ENCODE assay signal across 14 cellular contexts in the genomic region with DNA sequence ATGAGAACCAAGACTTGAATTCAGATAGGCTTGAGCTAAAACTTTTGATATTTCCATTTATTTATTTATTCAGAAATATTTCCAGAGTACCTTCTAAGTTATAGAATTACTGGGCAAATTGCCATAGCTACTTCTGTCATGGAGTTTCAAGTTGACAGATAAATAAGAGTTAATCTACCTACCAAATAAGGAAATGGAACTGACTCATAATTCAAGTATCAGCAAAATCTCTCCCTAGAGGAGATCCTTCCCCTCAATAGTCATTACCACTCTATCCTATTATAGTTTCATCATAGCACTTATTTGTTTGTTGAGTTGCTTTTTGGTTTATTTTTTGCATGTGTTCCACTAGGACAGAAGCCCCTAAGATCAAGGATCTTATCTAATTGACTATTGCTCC. TPM values are rescaled to one million over a fixed set of nuclear protein-coding genes. Genes with fewer than 3 reads are reported as not detected.
DNase-seq lines count a peak whose midpoint lies in the region; ATAC-seq lines count a peak whose summit lies in the region.
"Had no signal": no experiment of that assay in that cellular context is flagged by ENCODE, and none has a peak within 500 bp of the region (broad histone marks: within the 10 kb centered on the region; RNA-seq: fewer than 3 reads in every experiment).

No MANE protein-coding gene starts in this region.

- peaks cover 9% of the 10 kb centered on the region for H3K27me3 Mint-ChIP-seq in activated naive CD4-positive, alpha-beta T cell treated with anti-CD3 and anti-CD28 coated beads for 36 hours (ENCODE audit: low read depth)

- no peak overlapping the region for H3K27ac Mint-ChIP-seq in activated naive CD4-positive, alpha-beta T cell treated with anti-CD3 and anti-CD28 coated beads for 36 hours
- H3K27ac Mint-ChIP-seq: activated CD4-positive, alpha-beta memory T cell treated with anti-CD3 and anti-CD28 coated beads, Interleukin-2, amount 10 ng/mL, durations not matched to agents 7 days and 5 days; CD4-positive, alpha-beta T cell; naive B cell had no signal

- ATAC-seq in GM18858 (IDR thresholded peaks at IDR 0.05; ENCODE audit: unreplicated experiment) (peak; percentile 86), GM21529 (IDR thresholded peaks at IDR 0.05; ENCODE audit: unreplicated experiment) (peak; percentile 84), HG03378 (IDR thresholded peaks at IDR 0.05; ENCODE audit: unreplicated experiment) (peak; percentile 90), esophagus mucosa (peak; percentile 42)
- no peak for ATAC-seq in activated CD4-positive, CD25-positive, alpha-beta regulatory T cell treated with anti-CD3 and anti-CD28 coated beads, Interleukin-2, amount 50 U/mL, for 24 hours

- intact Hi-C loops in activated naive CD4-positive, alpha-beta T cell treated with anti-CD3 and anti-CD28 coated beads for 36 hours (cut with micrococcal nuclease) = no loop called here

- H3K4me1 Mint-ChIP-seq in activated naive CD4-positive, alpha-beta T cell treated with anti-CD3 and anti-CD28 coated beads for 36 hours (ENCODE audit: low read depth) = no peaks in the 10 kb centered on the region
- H3K4me1 Mint-ChIP-seq: activated CD4-positive, alpha-beta memory T cell treated with anti-CD3 and anti-CD28 coated beads, Interleukin-2, amount 10 ng/mL, durations not matched to agents 7 days and 5 days had no signal

- CTCF ChIA-PET in activated naive CD4-positive, alpha-beta T cell treated with anti-CD3 and anti-CD28 coated beads for 36 hours (lab: Charles Lee) = no interaction called here

- no peaks in the 10 kb centered on the region for H3K36me3 Mint-ChIP-seq in activated naive CD4-positive, alpha-beta T cell treated with anti-CD3 and anti-CD28 coated beads for 36 hours (ENCODE audit: low read depth)
- H3K36me3 Mint-ChIP-seq: naive B cell had no signal

- no peak overlapping the region for H3K4me3 Mint-ChIP-seq in activated naive CD4-positive, alpha-beta T cell treated with anti-CD3 and anti-CD28 coated beads for 36 hours
- H3K4me3 Mint-ChIP-seq: activated CD4-positive, alpha-beta memory T cell treated with anti-CD3 and anti-CD28 coated beads, Interleukin-2, amount 10 ng/mL, durations not matched to agents 7 days and 5 days; CD4-positive, alpha-beta T cell; naive B cell had no signal

- no peak for DNase-seq in activated naive CD4-positive, alpha-beta T cell treated with anti-CD3 and anti-CD28 coated beads for 36 hours
- DNase-seq in KG1 (lab: John Stamatoyannopoulos, UW) (no peak), NCI-H2029 treated with DMSO at 0.1 percent for 48 hours (lab: John Stamatoyannopoulos, UW) (no peak)
- DNase-seq: activated CD4-positive, alpha-beta memory T cell treated with anti-CD3 and anti-CD28 coated beads, Interleukin-2, amount 10 ng/mL, durations not matched to agents 7 days and 5 days; activated naive CD4-positive, alpha-beta T cell treated with anti-CD3 and anti-CD28 coated beads, Interleukin-2, amount 50 U/mL, for 16 hours; CD4-positive, alpha-beta T cell; naive B cell; NCI-H1436; uterus had no signal

- no peaks in the 10 kb centered on the region for H3K9me3 Mint-ChIP-seq in activated naive CD4-positive, alpha-beta T cell treated with anti-CD3 and anti-CD28 coated beads for 36 hours
- H3K9me3 Mint-ChIP-seq: activated CD4-positive, alpha-beta memory T cell treated with anti-CD3 and anti-CD28 coated beads, Interleukin-2, amount 10 ng/mL, durations not matched to agents 7 days and 5 days; CD4-positive, alpha-beta T cell; naive B cell had no signal

RNA-seq across cellular contexts. Expression of a gene that starts 48.8 kb away (rescaled TPM):
- 1.2 TPM for total RNA-seq in esophagus mucosa
- total RNA-seq in activated naive CD4-positive, alpha-beta T cell treated with anti-CD3 and anti-CD28 coated beads for 36 hours = not detected

Comparison
In these comparisons a context has a peak if more than half of its experiments do, and no peak if none do; other contexts are left out.
1. ATAC-seq: peak in GM18858 (single experiment), GM21529 (single experiment), HG03378 (single experiment) and esophagus mucosa (single experiment); none in activated CD4-positive, CD25-positive, alpha-beta regulatory T cell treated with anti-CD3 and anti-CD28 coated beads, Interleukin-2, amount 50 U/mL, for 24 hours (0 of 2).